ENCODE assay signal across 1 cellular context in the genomic region with DNA sequence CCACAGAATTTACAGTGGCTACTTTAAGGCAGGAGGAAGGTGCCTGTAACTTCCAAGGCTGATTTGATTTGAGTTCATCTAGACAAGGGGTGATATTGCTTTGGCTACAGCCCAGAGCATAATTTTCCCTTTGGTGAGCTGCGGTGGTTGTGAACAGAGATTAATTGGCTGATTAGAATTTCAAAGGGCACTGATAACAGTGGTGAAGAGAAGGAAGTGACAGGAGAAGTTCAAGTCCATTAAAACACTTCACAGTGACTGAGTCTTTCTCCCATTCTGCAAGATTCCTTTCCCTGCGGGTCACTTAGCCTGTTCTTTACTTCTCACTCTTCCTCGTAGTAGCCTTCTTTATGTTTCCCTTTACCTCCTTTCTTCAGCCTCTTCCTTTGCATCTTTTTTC.
TF ChIP-seq lines count a peak whose summit lies in the region.

No MANE protein-coding gene starts in this region.

TF ChIP-seq in GM23338, 12 proteins besides CTCF, POLR2A, EP300 and RAD21 (continued from another document):
- TF ChIP-seq, protein P1, sequence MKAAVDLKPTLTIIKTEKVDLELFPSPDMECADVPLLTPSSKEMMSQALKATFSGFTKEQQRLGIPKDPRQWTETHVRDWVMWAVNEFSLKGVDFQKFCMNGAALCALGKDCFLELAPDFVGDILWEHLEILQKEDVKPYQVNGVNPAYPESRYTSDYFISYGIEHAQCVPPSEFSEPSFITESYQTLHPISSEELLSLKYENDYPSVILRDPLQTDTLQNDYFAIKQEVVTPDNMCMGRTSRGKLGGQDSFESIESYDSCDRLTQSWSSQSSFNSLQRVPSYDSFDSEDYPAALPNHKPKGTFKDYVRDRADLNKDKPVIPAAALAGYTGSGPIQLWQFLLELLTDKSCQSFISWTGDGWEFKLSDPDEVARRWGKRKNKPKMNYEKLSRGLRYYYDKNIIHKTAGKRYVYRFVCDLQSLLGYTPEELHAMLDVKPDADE (IDR thresholded peaks at IDR 0.05) = no peak
- TF ChIP-seq CREB1 (CRISPR knock-in tag; IDR thresholded peaks at IDR 0.05; ENCODE audit: low read depth) (no peak), NANOG (IDR thresholded peaks at IDR 0.05; ENCODE audit: borderline replicate concordance) (no peak), EZH2 (IDR thresholded peaks at IDR 0.05; ENCODE audit: low read depth, unreplicated experiment) (no peak), ZNF331 (CRISPR knock-in tag; IDR thresholded peaks at IDR 0.05; ENCODE audit: low read depth) (no peak), JUNB (IDR thresholded peaks at IDR 0.05; ENCODE audit: unreplicated experiment) (no peak)
- TF ChIP-seq, protein P2, sequence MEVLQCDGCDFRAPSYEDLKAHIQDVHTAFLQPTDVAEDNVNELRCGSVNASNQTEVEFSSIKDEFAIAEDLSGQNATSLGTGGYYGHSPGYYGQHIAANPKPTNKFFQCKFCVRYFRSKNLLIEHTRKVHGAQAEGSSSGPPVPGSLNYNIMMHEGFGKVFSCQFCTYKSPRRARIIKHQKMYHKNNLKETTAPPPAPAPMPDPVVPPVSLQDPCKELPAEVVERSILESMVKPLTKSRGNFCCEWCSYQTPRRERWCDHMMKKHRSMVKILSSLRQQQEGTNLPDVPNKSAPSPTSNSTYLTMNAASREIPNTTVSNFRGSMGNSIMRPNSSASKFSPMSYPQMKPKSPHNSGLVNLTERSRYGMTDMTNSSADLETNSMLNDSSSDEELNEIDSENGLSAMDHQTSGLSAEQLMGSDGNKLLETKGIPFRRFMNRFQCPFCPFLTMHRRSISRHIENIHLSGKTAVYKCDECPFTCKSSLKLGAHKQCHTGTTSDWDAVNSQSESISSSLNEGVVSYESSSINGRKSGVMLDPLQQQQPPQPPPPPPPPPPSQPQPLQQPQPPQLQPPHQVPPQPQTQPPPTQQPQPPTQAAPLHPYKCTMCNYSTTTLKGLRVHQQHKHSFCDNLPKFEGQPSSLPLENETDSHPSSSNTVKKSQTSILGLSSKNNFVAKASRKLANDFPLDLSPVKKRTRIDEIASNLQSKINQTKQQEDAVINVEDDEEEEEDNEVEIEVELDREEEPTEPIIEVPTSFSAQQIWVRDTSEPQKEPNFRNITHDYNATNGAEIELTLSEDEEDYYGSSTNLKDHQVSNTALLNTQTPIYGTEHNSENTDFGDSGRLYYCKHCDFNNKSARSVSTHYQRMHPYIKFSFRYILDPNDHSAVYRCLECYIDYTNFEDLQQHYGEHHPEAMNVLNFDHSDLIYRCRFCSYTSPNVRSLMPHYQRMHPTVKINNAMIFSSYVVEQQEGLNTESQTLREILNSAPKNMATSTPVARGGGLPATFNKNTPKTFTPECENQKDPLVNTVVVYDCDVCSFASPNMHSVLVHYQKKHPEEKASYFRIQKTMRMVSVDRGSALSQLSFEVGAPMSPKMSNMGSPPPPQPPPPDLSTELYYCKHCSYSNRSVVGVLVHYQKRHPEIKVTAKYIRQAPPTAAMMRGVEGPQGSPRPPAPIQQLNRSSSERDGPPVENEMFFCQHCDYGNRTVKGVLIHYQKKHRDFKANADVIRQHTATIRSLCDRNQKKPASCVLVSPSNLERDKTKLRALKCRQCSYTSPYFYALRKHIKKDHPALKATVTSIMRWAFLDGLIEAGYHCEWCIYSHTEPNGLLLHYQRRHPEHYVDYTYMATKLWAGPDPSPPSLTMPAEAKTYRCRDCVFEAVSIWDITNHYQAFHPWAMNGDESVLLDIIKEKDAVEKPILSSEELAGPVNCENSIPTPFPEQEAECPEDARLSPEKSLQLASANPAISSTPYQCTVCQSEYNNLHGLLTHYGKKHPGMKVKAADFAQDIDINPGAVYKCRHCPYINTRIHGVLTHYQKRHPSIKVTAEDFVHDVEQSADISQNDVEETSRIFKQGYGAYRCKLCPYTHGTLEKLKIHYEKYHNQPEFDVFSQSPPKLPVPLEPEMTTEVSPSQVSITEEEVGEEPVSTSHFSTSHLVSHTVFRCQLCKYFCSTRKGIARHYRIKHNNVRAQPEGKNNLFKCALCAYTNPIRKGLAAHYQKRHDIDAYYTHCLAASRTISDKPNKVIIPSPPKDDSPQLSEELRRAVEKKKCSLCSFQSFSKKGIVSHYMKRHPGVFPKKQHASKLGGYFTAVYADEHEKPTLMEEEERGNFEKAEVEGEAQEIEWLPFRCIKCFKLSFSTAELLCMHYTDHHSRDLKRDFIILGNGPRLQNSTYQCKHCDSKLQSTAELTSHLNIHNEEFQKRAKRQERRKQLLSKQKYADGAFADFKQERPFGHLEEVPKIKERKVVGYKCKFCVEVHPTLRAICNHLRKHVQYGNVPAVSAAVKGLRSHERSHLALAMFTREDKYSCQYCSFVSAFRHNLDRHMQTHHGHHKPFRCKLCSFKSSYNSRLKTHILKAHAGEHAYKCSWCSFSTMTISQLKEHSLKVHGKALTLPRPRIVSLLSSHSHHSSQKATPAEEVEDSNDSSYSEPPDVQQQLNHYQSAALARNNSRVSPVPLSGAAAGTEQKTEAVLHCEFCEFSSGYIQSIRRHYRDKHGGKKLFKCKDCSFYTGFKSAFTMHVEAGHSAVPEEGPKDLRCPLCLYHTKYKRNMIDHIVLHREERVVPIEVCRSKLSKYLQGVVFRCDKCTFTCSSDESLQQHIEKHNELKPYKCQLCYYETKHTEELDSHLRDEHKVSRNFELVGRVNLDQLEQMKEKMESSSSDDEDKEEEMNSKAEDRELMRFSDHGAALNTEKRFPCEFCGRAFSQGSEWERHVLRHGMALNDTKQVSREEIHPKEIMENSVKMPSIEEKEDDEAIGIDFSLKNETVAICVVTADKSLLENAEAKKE (CRISPR knock-in tag; IDR thresholded peaks at IDR 0.05) = no peak
- TF ChIP-seq, protein P3, sequence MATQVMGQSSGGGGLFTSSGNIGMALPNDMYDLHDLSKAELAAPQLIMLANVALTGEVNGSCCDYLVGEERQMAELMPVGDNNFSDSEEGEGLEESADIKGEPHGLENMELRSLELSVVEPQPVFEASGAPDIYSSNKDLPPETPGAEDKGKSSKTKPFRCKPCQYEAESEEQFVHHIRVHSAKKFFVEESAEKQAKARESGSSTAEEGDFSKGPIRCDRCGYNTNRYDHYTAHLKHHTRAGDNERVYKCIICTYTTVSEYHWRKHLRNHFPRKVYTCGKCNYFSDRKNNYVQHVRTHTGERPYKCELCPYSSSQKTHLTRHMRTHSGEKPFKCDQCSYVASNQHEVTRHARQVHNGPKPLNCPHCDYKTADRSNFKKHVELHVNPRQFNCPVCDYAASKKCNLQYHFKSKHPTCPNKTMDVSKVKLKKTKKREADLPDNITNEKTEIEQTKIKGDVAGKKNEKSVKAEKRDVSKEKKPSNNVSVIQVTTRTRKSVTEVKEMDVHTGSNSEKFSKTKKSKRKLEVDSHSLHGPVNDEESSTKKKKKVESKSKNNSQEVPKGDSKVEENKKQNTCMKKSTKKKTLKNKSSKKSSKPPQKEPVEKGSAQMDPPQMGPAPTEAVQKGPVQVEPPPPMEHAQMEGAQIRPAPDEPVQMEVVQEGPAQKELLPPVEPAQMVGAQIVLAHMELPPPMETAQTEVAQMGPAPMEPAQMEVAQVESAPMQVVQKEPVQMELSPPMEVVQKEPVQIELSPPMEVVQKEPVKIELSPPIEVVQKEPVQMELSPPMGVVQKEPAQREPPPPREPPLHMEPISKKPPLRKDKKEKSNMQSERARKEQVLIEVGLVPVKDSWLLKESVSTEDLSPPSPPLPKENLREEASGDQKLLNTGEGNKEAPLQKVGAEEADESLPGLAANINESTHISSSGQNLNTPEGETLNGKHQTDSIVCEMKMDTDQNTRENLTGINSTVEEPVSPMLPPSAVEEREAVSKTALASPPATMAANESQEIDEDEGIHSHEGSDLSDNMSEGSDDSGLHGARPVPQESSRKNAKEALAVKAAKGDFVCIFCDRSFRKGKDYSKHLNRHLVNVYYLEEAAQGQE (IDR thresholded peaks at IDR 0.05; ENCODE audit: unreplicated experiment) = no peak
